Comparison of ENCODE assay signal across 1 cellular context in the genomic region with DNA sequence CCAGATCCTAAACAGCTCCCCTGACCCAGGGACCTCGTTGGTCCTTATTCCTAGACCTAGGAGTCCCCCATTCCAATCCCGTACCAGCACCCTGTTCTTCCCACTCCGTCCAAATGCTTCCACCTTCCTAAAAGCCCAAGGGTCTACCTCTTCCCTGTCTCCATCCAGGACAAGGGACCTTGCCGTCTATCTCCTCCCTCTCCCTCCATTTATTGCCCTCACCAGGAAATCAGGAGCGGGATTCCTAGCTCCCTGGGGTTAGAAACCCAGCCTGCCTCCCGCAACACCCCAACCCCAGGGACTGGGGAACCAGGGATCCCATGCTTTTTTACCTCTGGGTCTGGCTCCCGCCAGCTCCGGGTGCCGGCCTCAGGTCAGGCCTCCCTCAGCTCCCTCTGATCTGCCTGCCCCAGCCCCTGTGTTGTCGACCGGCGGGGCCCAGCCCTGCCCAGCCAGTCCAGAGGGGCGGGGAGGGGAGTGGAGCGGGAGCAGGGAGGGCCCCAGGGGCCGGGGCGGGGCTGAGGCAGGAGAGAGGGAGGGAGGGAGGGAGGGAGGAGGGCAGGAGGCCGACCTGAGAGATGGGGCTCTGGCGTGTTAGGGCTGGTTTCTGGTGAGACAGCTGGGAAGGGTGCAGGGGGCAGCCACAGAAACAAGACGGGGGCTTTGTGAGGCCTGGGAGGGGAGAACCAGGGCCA.
TF ChIP-seq lines count a peak whose summit lies in the region.

A gene with protein sequence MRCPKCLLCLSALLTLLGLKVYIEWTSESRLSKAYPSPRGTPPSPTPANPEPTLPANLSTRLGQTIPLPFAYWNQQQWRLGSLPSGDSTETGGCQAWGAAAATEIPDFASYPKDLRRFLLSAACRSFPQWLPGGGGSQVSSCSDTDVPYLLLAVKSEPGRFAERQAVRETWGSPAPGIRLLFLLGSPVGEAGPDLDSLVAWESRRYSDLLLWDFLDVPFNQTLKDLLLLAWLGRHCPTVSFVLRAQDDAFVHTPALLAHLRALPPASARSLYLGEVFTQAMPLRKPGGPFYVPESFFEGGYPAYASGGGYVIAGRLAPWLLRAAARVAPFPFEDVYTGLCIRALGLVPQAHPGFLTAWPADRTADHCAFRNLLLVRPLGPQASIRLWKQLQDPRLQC (minus strand): TSS at position 423 of the 695 bp plus-strand sequence. CDS start 596 bp downstream, outside the sequence.

TF ChIP-seq in IMR-90, 13 proteins besides CTCF, POLR2A, EP300 and RAD21:
- TF ChIP-seq, protein P1, sequence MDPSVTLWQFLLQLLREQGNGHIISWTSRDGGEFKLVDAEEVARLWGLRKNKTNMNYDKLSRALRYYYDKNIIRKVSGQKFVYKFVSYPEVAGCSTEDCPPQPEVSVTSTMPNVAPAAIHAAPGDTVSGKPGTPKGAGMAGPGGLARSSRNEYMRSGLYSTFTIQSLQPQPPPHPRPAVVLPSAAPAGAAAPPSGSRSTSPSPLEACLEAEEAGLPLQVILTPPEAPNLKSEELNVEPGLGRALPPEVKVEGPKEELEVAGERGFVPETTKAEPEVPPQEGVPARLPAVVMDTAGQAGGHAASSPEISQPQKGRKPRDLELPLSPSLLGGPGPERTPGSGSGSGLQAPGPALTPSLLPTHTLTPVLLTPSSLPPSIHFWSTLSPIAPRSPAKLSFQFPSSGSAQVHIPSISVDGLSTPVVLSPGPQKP (IDR thresholded peaks at IDR 0.05; ENCODE audit: borderline replicate concordance, low read depth, low read length) = no peak
- peak; percentile 65 for TF ChIP-seq MAZ (IDR thresholded peaks at IDR 0.05; ENCODE audit: borderline replicate concordance, low read depth, low read length)
